18 cellular contexts compared by ENCODE assay signal in genomic region chr12:94940771-94941170, GRCh38.
A peak's percentile ranks its signal among the peaks of the same experiment; 100 is the strongest.
DNase-seq lines count a peak whose midpoint lies in the region; ATAC-seq and TF ChIP-seq lines count a peak whose summit lies in the region.
"Had no signal": no experiment of that assay in that cellular context is flagged by ENCODE, and none has a peak within 500 bp of the region (broad histone marks: within the 10 kb centered on the region; RNA-seq: fewer than 3 reads in every experiment).

No MANE protein-coding gene starts in this region.

- no peak for TF ChIP-seq EP300 in gastroesophageal sphincter (IDR thresholded peaks at IDR 0.05)

- H4K20me1 ChIP-seq in BLaER1 treated with 17β-estradiol and CSF1 and Interleukin-3, amounts not matched to agents 10 nM and 100 nM, result no peaks in the 10 kb centered on the region

- peaks cover 0 to 13% (median 0%) of the 10 kb centered on the region in 11 experiments; a peak in 7 of 22 replicates for H3K9me3 ChIP-seq in BLaER1 treated with 17β-estradiol and CSF1 and Interleukin-3, amounts not matched to agents 10 nM and 100 nM (replicated peaks in 1 of 11)
- H3K9me3 ChIP-seq in RWPE2 (ENCODE audit: severe bottlenecking) (no peaks in the 10 kb centered on the region), gastroesophageal sphincter (no peaks in the 10 kb centered on the region)
- H3K9me3 ChIP-seq: esophagus muscularis mucosa, psoas muscle, thyroid gland had no signal

- no peaks in the 10 kb centered on the region for H3K27me3 ChIP-seq in BLaER1 treated with 17β-estradiol and CSF1 and Interleukin-3, amounts not matched to agents 10 nM and 100 nM
- no peaks in the 10 kb centered on the region for H3K27me3 ChIP-seq in RWPE2 (ENCODE audit: insufficient read depth, poor library complexity, severe bottlenecking)
- no peaks in the 10 kb centered on the region for H3K27me3 ChIP-seq in gastroesophageal sphincter
- H3K27me3 ChIP-seq: esophagus muscularis mucosa, thyroid gland had no signal

- peak overlapping the region; percentile 46 to 88 (median 77) for H3K4me2 ChIP-seq in BLaER1 treated with 17β-estradiol and CSF1 and Interleukin-3, amounts not matched to agents 10 nM and 100 nM

- peaks cover 11% of the 10 kb centered on the region for H3K4me1 Mint-ChIP-seq in nephron progenitor cell

- no peak overlapping the region for H3K4me3 ChIP-seq in BLaER1 treated with 17β-estradiol and CSF1 and Interleukin-3, amounts not matched to agents 10 nM and 100 nM
- H3K4me3 ChIP-seq in RWPE2 (ENCODE audit: severe bottlenecking), result no peak overlapping the region
- no peak overlapping the region for H3K4me3 ChIP-seq in gastroesophageal sphincter
- H3K4me3 ChIP-seq: esophagus muscularis mucosa, psoas muscle, thyroid gland had no signal

- peaks cover 4% of the 10 kb centered on the region for H3K9me3 Mint-ChIP-seq in nephron progenitor cell

- H3K27ac ChIP-seq in BLaER1 treated with 17β-estradiol and CSF1 and Interleukin-3, amounts not matched to agents 10 nM and 100 nM, result peak overlapping the region in 9 of 11 experiments; percentile 57 to 93 (median 86); a peak in 18 of 22 replicates
- H3K27ac ChIP-seq in RWPE2 (ENCODE audit: poor library complexity, severe bottlenecking) (peak overlapping the region; percentile 43), gastroesophageal sphincter (no peak overlapping the region)
- H3K27ac ChIP-seq: esophagus muscularis mucosa, psoas muscle, thyroid gland had no signal

- H3K27ac Mint-ChIP-seq in nephron progenitor cell, result peak overlapping the region; percentile 37
- H3K27ac Mint-ChIP-seq: activated T-cell treated with anti-CD3 and anti-CD28 coated beads, Interleukin-2, amount 50 U/mL, for 72 hours had no signal

- TF ChIP-seq POLR2A in gastroesophageal sphincter (IDR thresholded peaks at IDR 0.05), result no peak

- peaks cover 5% of the 10 kb centered on the region for H3K27me3 Mint-ChIP-seq in nephron progenitor cell (ENCODE audit: low read depth, poor library complexity)

- H3K4me1 ChIP-seq in BLaER1 treated with 17β-estradiol and CSF1 and Interleukin-3, amounts not matched to agents 10 nM and 100 nM, result peaks cover 39 to 70% (median 59%) of the 10 kb centered on the region in 10 experiments
- peaks cover 14% of the 10 kb centered on the region for H3K4me1 ChIP-seq in RWPE2 (ENCODE audit: insufficient read depth, poor library complexity, severe bottlenecking)
- H3K4me1 ChIP-seq in gastroesophageal sphincter, result peaks cover 0 to 9% (median 6%) of the 10 kb centered on the region in 3 donors

- H3K9ac ChIP-seq in BLaER1 treated with 17β-estradiol and CSF1 and Interleukin-3, amounts not matched to agents 10 nM and 100 nM, result peak overlapping the region in 7 of 11 experiments; percentile 6 to 72 (median 33); a peak in 10 of 22 replicates

- no peak for TF ChIP-seq CTCF in RWPE2 (IDR thresholded peaks at IDR 0.05; ENCODE audit: poor library complexity, severe bottlenecking)
- no peak for TF ChIP-seq CTCF in gastroesophageal sphincter (IDR thresholded peaks at IDR 0.05)
- no peak for TF ChIP-seq CTCF in nephron progenitor cell (IDR thresholded peaks at IDR 0.05)

- H3K4me3 Mint-ChIP-seq in nephron progenitor cell, result no peak overlapping the region
- H3K4me3 Mint-ChIP-seq: stimulated activated naive CD8-positive, alpha-beta T cell treated with anti-CD3 and anti-CD28 coated beads, Interleukin-15, Interleukin-2, amounts not matched to agents 100 ng/mL and 50 ng/mL, for 24 hours had no signal

- WGBS in gastroesophageal sphincter (ENCODE audit: low coverage in 1 of 2), 2 donors, result 90 to 100% methylated on average over 3 to 9 of the region's 9 CpGs

- DNase-seq in RWPE2 (ENCODE audit: low spot score) (no peak), nephron progenitor cell (no peak), cortex of kidney (lab: John Stamatoyannopoulos, UW) (no peak)
- DNase-seq: activated naive CD4-positive, alpha-beta T cell treated with anti-CD3 and anti-CD28 coated beads, Interleukin-2, amount 50 U/mL, for 16 hours; cerebellar nuclear complex; COR-L47; effector CD8-positive, alpha-beta T cell; NCI-H1694; SW 1271 had no signal

- no peaks in the 10 kb centered on the region for H3K36me3 ChIP-seq in BLaER1 treated with 17β-estradiol and CSF1 and Interleukin-3, amounts not matched to agents 10 nM and 100 nM
- H3K36me3 ChIP-seq in RWPE2 (ENCODE audit: low read depth), result no peaks in the 10 kb centered on the region
- no peaks in the 10 kb centered on the region for H3K36me3 ChIP-seq in gastroesophageal sphincter
- H3K36me3 ChIP-seq: esophagus muscularis mucosa, thyroid gland had no signal

- no peak for ATAC-seq in RWPE2 (ENCODE audit: low read depth)
- ATAC-seq in gastroesophageal sphincter, result peak; percentile 7
- ATAC-seq in HG03520 (IDR thresholded peaks at IDR 0.05; ENCODE audit: unreplicated experiment), result no peak
- no peak for ATAC-seq in GM21825 (IDR thresholded peaks at IDR 0.05; ENCODE audit: unreplicated experiment)

- H3K36me3 Mint-ChIP-seq in nephron progenitor cell (ENCODE audit: low read depth), result no peaks in the 10 kb centered on the region

Comparison
In these comparisons a context has a peak if more than half of its experiments do, and no peak if none do; other contexts are left out.
1. H3K27ac ChIP-seq: peak in BLaER1 treated with 17β-estradiol and CSF1 and Interleukin-3, amounts not matched to agents 10 nM and 100 nM (9 of 11) and RWPE2 (single experiment); none in gastroesophageal sphincter (0 of 4).